Comparison of ENCODE assay signal across 14 cellular contexts in genomic region chr10:91707236-91707635, GRCh38.
A peak's percentile ranks its signal among the peaks of the same experiment; 100 is the strongest.
DNase-seq lines count a peak whose midpoint lies in the region; ATAC-seq, FAIRE-seq and TF ChIP-seq lines count a peak whose summit lies in the region.
"Had no signal": no experiment of that assay in that cellular context is flagged by ENCODE, and none has a peak within 500 bp of the region (broad histone marks: within the 10 kb centered on the region; RNA-seq: fewer than 3 reads in every experiment).

No MANE protein-coding gene starts in this region.

- dilution Hi-C loops in endothelial cell of umbilical vein (cut with MboI; ENCODE audit: extremely low pct_ligation_motif_present, low sequenced_read_pairs), result no loop called here

- no peaks in the 10 kb centered on the region for H3F3A ChIP-seq in GM23338 (replicated peaks; ENCODE audit: low read depth)

- no peak overlapping the region for H3K4me3 ChIP-seq in GM23338
- no peak overlapping the region for H3K4me3 ChIP-seq in NT2/D1 (ENCODE audit: insufficient read length, low read depth)
- no peak overlapping the region for H3K4me3 ChIP-seq in endothelial cell of umbilical vein (replicated peaks in 1 of 3; ENCODE audit: insufficient read depth in 1 of 3, low read depth in 1 of 3, low read length in 3 of 3)
- no peak overlapping the region for H3K4me3 ChIP-seq in mesendoderm (ENCODE audit: low read length)
- H3K4me3 ChIP-seq: BLaER1 treated with 17β-estradiol and CSF1 and Interleukin-3, amounts not matched to agents 10 nM and 100 nM had no signal

- no peak overlapping the region for H4K5ac ChIP-seq in mesendoderm (ENCODE audit: low read length)

- no peak overlapping the region for H3K4me2 ChIP-seq in GM23338
- no peak overlapping the region for H3K4me2 ChIP-seq in endothelial cell of umbilical vein (ENCODE audit: insufficient read depth, low read length)
- no peak overlapping the region for H3K4me2 ChIP-seq in mesendoderm (ENCODE audit: low read length)
- H3K4me2 ChIP-seq: BLaER1 treated with 17β-estradiol and CSF1 and Interleukin-3, amounts not matched to agents 10 nM and 100 nM had no signal

- H3K27me3 Mint-ChIP-seq in GM23338 (ENCODE audit: insufficient read depth, low read depth, poor library complexity), result peaks cover 1% of the 10 kb centered on the region

- ATAC-seq in GM23338, result no peak
- no peak for ATAC-seq in GM21717 (IDR thresholded peaks at IDR 0.05; ENCODE audit: unreplicated experiment)
- no peak for ATAC-seq in GM19328 (IDR thresholded peaks at IDR 0.05; ENCODE audit: unreplicated experiment)
- ATAC-seq: HCT116 had no signal

- no peaks in the 10 kb centered on the region for H4K20me1 ChIP-seq in GM23338 (replicated peaks; ENCODE audit: insufficient read depth)
- no peaks in the 10 kb centered on the region for H4K20me1 ChIP-seq in endothelial cell of umbilical vein (replicated peaks; ENCODE audit: control insufficient read depth, extremely low read depth, insufficient read depth, low read length)
- H4K20me1 ChIP-seq: BLaER1 treated with 17β-estradiol and CSF1 and Interleukin-3, amounts not matched to agents 10 nM and 100 nM had no signal

- no peak overlapping the region for H3K18ac ChIP-seq in mesendoderm (ENCODE audit: low read length)

- H3K9ac ChIP-seq in NT2/D1 (ENCODE audit: insufficient read length, low read depth), result no peak overlapping the region
- H3K9ac ChIP-seq in endothelial cell of umbilical vein (replicated peaks; ENCODE audit: extremely low read depth, insufficient read depth, low read length), result no peak overlapping the region
- no peak overlapping the region for H3K9ac ChIP-seq in mesendoderm (ENCODE audit: low read length)
- H3K9ac ChIP-seq: BLaER1 treated with 17β-estradiol and CSF1 and Interleukin-3, amounts not matched to agents 10 nM and 100 nM had no signal

- no peak for TF ChIP-seq CTCF in GM23338 (conservative IDR thresholded peaks at IDR 0.05; ENCODE audit: low read depth in 2 of 2)
- TF ChIP-seq CTCF in endothelial cell of umbilical vein (IDR thresholded peaks at IDR 0.05; ENCODE audit: extremely low read depth in 1 of 2, insufficient read depth in 1 of 2, low read depth in 1 of 2, low read length in 2 of 2), result no peak

- no peak overlapping the region for H4K8ac ChIP-seq in mesendoderm (ENCODE audit: low read depth, low read length)

- CTCF ChIA-PET in endothelial cell of umbilical vein (lab: Charles Lee), result no interaction called here

- no peak overlapping the region for H3K4me3 Mint-ChIP-seq in GM23338
- H3K4me3 Mint-ChIP-seq: CD4-positive, CD25-positive, alpha-beta regulatory T cell had no signal

- H2BK5ac ChIP-seq in mesendoderm (ENCODE audit: low read length), result no peak overlapping the region

- peaks cover under 1% of the 10 kb centered on the region; the same call in 1 of the 3 replicates for H3K4me1 Mint-ChIP-seq in GM23338
- H3K4me1 Mint-ChIP-seq: CD4-positive, CD25-positive, alpha-beta regulatory T cell had no signal

- peak; percentile 38 for FAIRE-seq in endothelial cell of umbilical vein (lab: Jason Lieb, UNC)
- FAIRE-seq: GM18507 had no signal

- no peak overlapping the region for H3K56ac ChIP-seq in mesendoderm (ENCODE audit: low read length)

- no peaks in the 10 kb centered on the region for H3K9me1 ChIP-seq in endothelial cell of umbilical vein (replicated peaks; ENCODE audit: control insufficient read depth, extremely low read depth, insufficient read depth, low read length)

- no peaks in the 10 kb centered on the region for H3K79me1 ChIP-seq in mesendoderm (ENCODE audit: low read length)

- H3K9me3 ChIP-seq in NT2/D1 (ENCODE audit: insufficient read depth, low read length) (no peaks in the 10 kb centered on the region), endothelial cell of umbilical vein (replicated peaks; ENCODE audit: control insufficient read depth, insufficient read depth, low read length) (no peaks in the 10 kb centered on the region)
- H3K9me3 ChIP-seq: BLaER1 treated with 17β-estradiol and CSF1 and Interleukin-3, amounts not matched to agents 10 nM and 100 nM had no signal

- 0 out of 2 replicates have a peak overlapping the region, but pooled peaks have one; percentile 29 for H2AFZ ChIP-seq in GM23338
- no peak overlapping the region for H2AFZ ChIP-seq in endothelial cell of umbilical vein (ENCODE audit: low read depth, low read length)

- H3K79me2 ChIP-seq in GM23338 (replicated peaks; ENCODE audit: insufficient read depth) (no peaks in the 10 kb centered on the region), endothelial cell of umbilical vein (ENCODE audit: control insufficient read depth, insufficient read depth, low read length) (no peaks in the 10 kb centered on the region), mesendoderm (ENCODE audit: control insufficient read depth, insufficient read depth, low read length) (no peaks in the 10 kb centered on the region)

- no TSS peak for BruUV-seq in endothelial cell of umbilical vein (replicated peaks; lab: Mats Ljungman, UMichigan)

- no peak overlapping the region for H2AK5ac ChIP-seq in mesendoderm (ENCODE audit: low read length)

- no peak overlapping the region for H3K27ac Mint-ChIP-seq in GM23338
- H3K27ac Mint-ChIP-seq: CD4-positive, CD25-positive, alpha-beta regulatory T cell had no signal

- 0 out of 2 replicates have a peak, but pooled peaks cover 2% of the 10 kb centered on the region for H3K9me2 ChIP-seq in GM23338 (ENCODE audit: insufficient read depth)

- no peak overlapping the region for H2BK15ac ChIP-seq in mesendoderm (replicated peaks; ENCODE audit: low read depth)

- intact Hi-C loops in endothelial cell of umbilical vein (cut with micrococcal nuclease), result no loop called here

- TF ChIP-seq POLR2A in endothelial cell of umbilical vein (IDR thresholded peaks at IDR 0.05; ENCODE audit: low read depth, low read length), result no peak

- WGBS in mesendoderm (ENCODE audit: extremely low coverage, insufficient coverage, low lambda C conversion rate), result no CpG with 5 or more reads among the region's 3 CpGs

- H3K9me3 Mint-ChIP-seq in GM23338, result no peaks in the 10 kb centered on the region

- POLR2A ChIA-PET in endothelial cell of umbilical vein (lab: Charles Lee), result no interaction called here

- H3K4me1 ChIP-seq in GM23338 (ENCODE audit: insufficient read depth), result no peaks in the 10 kb centered on the region
- no peaks in the 10 kb centered on the region for H3K4me1 ChIP-seq in NT2/D1 (ENCODE audit: insufficient read depth, insufficient read length)
- H3K4me1 ChIP-seq in endothelial cell of umbilical vein (ENCODE audit: control insufficient read depth, extremely low read depth, insufficient read depth, low read length), result peaks cover 7% of the 10 kb centered on the region
- no peaks in the 10 kb centered on the region for H3K4me1 ChIP-seq in mesendoderm (ENCODE audit: control insufficient read depth, low read depth, low read length)

- no peaks in the 10 kb centered on the region for H3K36me3 Mint-ChIP-seq in GM23338 (ENCODE audit: low read depth)
- H3K36me3 Mint-ChIP-seq: CD4-positive, CD25-positive, alpha-beta regulatory T cell had no signal

- no peaks in the 10 kb centered on the region for H3K36me3 ChIP-seq in GM23338 (ENCODE audit: insufficient read depth)
- no peaks in the 10 kb centered on the region for H3K36me3 ChIP-seq in NT2/D1 (ENCODE audit: insufficient read depth, insufficient read length, low read length)
- no peaks in the 10 kb centered on the region for H3K36me3 ChIP-seq in endothelial cell of umbilical vein (ENCODE audit: control insufficient read depth in 2 of 2, extremely low read depth in 1 of 2, insufficient read depth in 2 of 2, low read length in 2 of 2)
- H3K36me3 ChIP-seq in mesendoderm (ENCODE audit: control insufficient read depth, insufficient read depth, low read length), result no peaks in the 10 kb centered on the region
- H3K36me3 ChIP-seq: BLaER1 treated with 17β-estradiol and CSF1 and Interleukin-3, amounts not matched to agents 10 nM and 100 nM had no signal

- H3K23ac ChIP-seq in mesendoderm (ENCODE audit: low read length), result no peak overlapping the region

- H3K27me3 ChIP-seq in GM23338 (ENCODE audit: insufficient read depth) (no peaks in the 10 kb centered on the region), NT2/D1 (ENCODE audit: insufficient read depth, insufficient read length) (no peaks in the 10 kb centered on the region), endothelial cell of umbilical vein (ENCODE audit: control insufficient read depth in 2 of 2, insufficient read depth in 2 of 2, low read length in 2 of 2) (peaks cover 29 to 56% of the 10 kb centered on the region in 2 experiments), mesendoderm (ENCODE audit: insufficient read depth, low read length, poor library complexity) (no peaks in the 10 kb centered on the region)
- H3K27me3 ChIP-seq: BLaER1 treated with 17β-estradiol and CSF1 and Interleukin-3, amounts not matched to agents 10 nM and 100 nM had no signal

- no peak overlapping the region for H2BK120ac ChIP-seq in mesendoderm (ENCODE audit: low read depth, low read length)

- DNase-seq in GM23338 (ENCODE audit: low spot score) (no peak), NT2/D1 (ENCODE audit: low read depth, low spot score) (peak; percentile 8), endothelial cell of umbilical vein (ENCODE audit: low read depth, low spot score) (no peak), mesendoderm (peak; percentile 22), HPDE6-E6E7 (ENCODE audit: extremely low spot score) (no peak), retina (no peak)
- DNase-seq: ACHN; CD4-positive, CD25-positive, alpha-beta regulatory T cell; DMS53 had no signal

- H3K27ac ChIP-seq in GM23338 (ENCODE audit: low read depth) (no peak overlapping the region), endothelial cell of umbilical vein (ENCODE audit: insufficient read depth, low read depth, low read length) (no peak overlapping the region), mesendoderm (ENCODE audit: low read depth, low read length) (no peak overlapping the region)
- H3K27ac ChIP-seq: BLaER1 treated with 17β-estradiol and CSF1 and Interleukin-3, amounts not matched to agents 10 nM and 100 nM had no signal

- no peak overlapping the region for H3K4ac ChIP-seq in mesendoderm (ENCODE audit: low read depth, low read length)

TF ChIP-seq in GM23338, 12 proteins besides CTCF, POLR2A, EP300 and RAD21 (continues in another document):
- no peak for TF ChIP-seq ZNF114 (CRISPR knock-in tag; IDR thresholded peaks at IDR 0.05)
- TF ChIP-seq EZH2 (IDR thresholded peaks at IDR 0.05; ENCODE audit: low read depth, unreplicated experiment), result no peak
- no peak for TF ChIP-seq JUNB (IDR thresholded peaks at IDR 0.05; ENCODE audit: unreplicated experiment)

TF ChIP-seq in endothelial cell of umbilical vein, 7 proteins besides CTCF, POLR2A, EP300 and RAD21:
- no peak for TF ChIP-seq MAX (IDR thresholded peaks at IDR 0.05; ENCODE audit: insufficient read depth, insufficient read length)

Comparison
In these comparisons a context has a peak if more than half of its experiments do, and no peak if none do; other contexts are left out.
1. DNase-seq: peak in NT2/D1 (single experiment) and mesendoderm (single experiment); none in GM23338 (single experiment), endothelial cell of umbilical vein (single experiment), HPDE6-E6E7 (single experiment) and retina (single experiment).